In the genomic region with DNA sequence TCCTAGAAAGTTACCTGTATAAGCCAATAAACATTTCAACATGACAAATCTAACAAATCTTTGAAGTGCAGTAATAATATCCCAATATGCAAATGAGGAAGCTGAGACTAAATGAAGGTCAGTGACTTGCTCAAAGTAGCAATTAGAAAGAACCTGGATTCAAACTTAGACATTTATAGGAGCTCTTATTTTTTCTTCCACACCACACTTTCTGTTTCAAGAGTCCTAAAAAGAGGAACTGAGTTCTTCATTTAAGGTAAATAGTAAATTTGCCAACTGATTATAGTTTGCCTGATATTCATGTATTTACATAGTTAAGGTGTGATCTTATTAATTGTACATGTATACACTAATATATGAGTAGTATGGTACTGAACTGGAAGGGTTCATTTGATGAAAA, we compare ENCODE assay signal across 11 cellular contexts. TPM values are rescaled to one million over a fixed set of nuclear protein-coding genes. Genes with fewer than 3 reads are reported as not detected.
DNase-seq lines count a peak whose midpoint lies in the region; ATAC-seq lines count a peak whose summit lies in the region.
"Had no signal": no experiment of that assay in that cellular context is flagged by ENCODE, and none has a peak within 500 bp of the region (broad histone marks: within the 10 kb centered on the region; RNA-seq: fewer than 3 reads in every experiment).

No MANE protein-coding gene starts in this region.

- no peaks in the 10 kb centered on the region for H3K9me3 Mint-ChIP-seq in activated CD4-positive, alpha-beta T cell treated with anti-CD3 and anti-CD28 coated beads for 36 hours (ENCODE audit: low read depth)

- H3K36me3 Mint-ChIP-seq in activated CD4-positive, alpha-beta T cell treated with anti-CD3 and anti-CD28 coated beads for 36 hours (ENCODE audit: low read depth) = peaks cover 10% of the 10 kb centered on the region

- peaks cover 3% of the 10 kb centered on the region for H3K4me1 Mint-ChIP-seq in activated CD4-positive, alpha-beta T cell treated with anti-CD3 and anti-CD28 coated beads for 36 hours

- intact Hi-C loops in left colon (cut with DNase I, micrococcal nuclease) = no loop called here
- intact Hi-C loops in activated CD4-positive, alpha-beta T cell treated with anti-CD3 and anti-CD28 coated beads for 36 hours (cut with DNase I, micrococcal nuclease) = no loop called here

- H3K27me3 ChIP-seq in H7 (ENCODE audit: control insufficient read depth, insufficient read depth, low read length) = no peaks in the 10 kb centered on the region
- H3K27me3 ChIP-seq: BLaER1 treated with 17β-estradiol and CSF1 and Interleukin-3, amounts not matched to agents 10 nM and 100 nM had no signal

- peak; percentile 64 for ATAC-seq in GM18498 (IDR thresholded peaks at IDR 0.05; ENCODE audit: unreplicated experiment)
- ATAC-seq in GM21447 (IDR thresholded peaks at IDR 0.05; ENCODE audit: unreplicated experiment) = peak; percentile 75
- ATAC-seq in HG03571 (IDR thresholded peaks at IDR 0.05; ENCODE audit: unreplicated experiment) = peak; percentile 69
- ATAC-seq in left colon = peak; percentile 14
- no peak for ATAC-seq in activated CD4-positive, alpha-beta T cell treated with anti-CD3 and anti-CD28 coated beads for 36 hours

- POLR2A ChIA-PET in activated CD4-positive, alpha-beta T cell treated with anti-CD3 and anti-CD28 coated beads for 36 hours (lab: Charles Lee) = interaction anchor here (0.6 kb wide), 1 partner anchor 24 kb away, joined by 6 read pairs; no protein-coding TSS in a partner anchor

- no peaks in the 10 kb centered on the region; the same call in 1 of the 2 replicates for H3K36me3 ChIP-seq in H7 (replicated peaks; ENCODE audit: control insufficient read depth, insufficient read depth, low read length)

- no peaks in the 10 kb centered on the region for H3K27me3 Mint-ChIP-seq in activated CD4-positive, alpha-beta T cell treated with anti-CD3 and anti-CD28 coated beads for 36 hours

- CTCF ChIA-PET in activated CD4-positive, alpha-beta T cell treated with anti-CD3 and anti-CD28 coated beads for 36 hours (lab: Charles Lee) = interaction anchor here (1.3 kb wide), 1 partner anchor 222 kb away, joined by 3 read pairs; no protein-coding TSS in a partner anchor

- H3K4me3 Mint-ChIP-seq in activated CD4-positive, alpha-beta T cell treated with anti-CD3 and anti-CD28 coated beads for 36 hours = no peak overlapping the region

- DNase-seq in left colon (no peak), GF-D8 (lab: John Stamatoyannopoulos, UW) (no peak), H7 (no peak), NCI-H526 (lab: John Stamatoyannopoulos, UW) (no peak)
- no peak for DNase-seq in activated CD4-positive, alpha-beta T cell treated with anti-CD3 and anti-CD28 coated beads for 36 hours
- DNase-seq: NCI-H1092 treated with DMSO at 0.1 percent for 48 hours, SIG-M5 had no signal

- no peak overlapping the region for H3K4me3 ChIP-seq in H7 (ENCODE audit: insufficient read depth, low read depth, low read length)
- H3K4me3 ChIP-seq: BLaER1 treated with 17β-estradiol and CSF1 and Interleukin-3, amounts not matched to agents 10 nM and 100 nM had no signal

- no peak overlapping the region for H3K27ac Mint-ChIP-seq in activated CD4-positive, alpha-beta T cell treated with anti-CD3 and anti-CD28 coated beads for 36 hours

RNA-seq across cellular contexts. Expression of gene KLHDC10, which starts 44.0 kb away (rescaled TPM):
- total RNA-seq in left colon = 10 to 100 TPM; 27.9 to 29.0 TPM
- 10 to 100 TPM; 13.5 to 14.2 TPM for total RNA-seq in activated CD4-positive, alpha-beta T cell treated with anti-CD3 and anti-CD28 coated beads for 36 hours
- 13.9 and 15.5 TPM in 2 replicates for total RNA-seq in H7 (2014; rRNA removed; shearing (Covaris generic))
